Comparison of ENCODE assay signal across 1 cellular context in the genomic region with DNA sequence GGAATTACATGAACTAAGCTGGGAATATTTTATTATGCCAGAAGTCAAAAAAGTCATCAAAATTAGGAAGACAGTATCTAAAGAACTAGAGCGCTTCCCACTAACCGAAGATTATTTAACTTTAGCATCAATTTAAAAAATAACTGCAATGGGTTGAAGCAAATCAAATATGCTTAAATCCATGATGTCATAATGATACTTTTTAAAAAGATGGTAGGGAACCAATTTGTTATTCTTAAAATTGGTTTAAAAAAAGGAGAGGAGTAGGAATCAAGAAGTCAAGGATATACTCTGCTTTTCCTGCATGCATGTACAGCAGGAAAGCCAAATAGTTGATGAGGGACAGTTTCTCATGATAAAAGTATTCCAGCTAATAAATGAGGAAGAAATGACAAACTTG.
TF ChIP-seq lines count a peak whose summit lies in the region.

No MANE protein-coding gene starts in this region.

TF ChIP-seq in GM23338, 12 proteins besides CTCF, POLR2A, EP300 and RAD21 (continued from another document):
- TF ChIP-seq, protein P1, sequence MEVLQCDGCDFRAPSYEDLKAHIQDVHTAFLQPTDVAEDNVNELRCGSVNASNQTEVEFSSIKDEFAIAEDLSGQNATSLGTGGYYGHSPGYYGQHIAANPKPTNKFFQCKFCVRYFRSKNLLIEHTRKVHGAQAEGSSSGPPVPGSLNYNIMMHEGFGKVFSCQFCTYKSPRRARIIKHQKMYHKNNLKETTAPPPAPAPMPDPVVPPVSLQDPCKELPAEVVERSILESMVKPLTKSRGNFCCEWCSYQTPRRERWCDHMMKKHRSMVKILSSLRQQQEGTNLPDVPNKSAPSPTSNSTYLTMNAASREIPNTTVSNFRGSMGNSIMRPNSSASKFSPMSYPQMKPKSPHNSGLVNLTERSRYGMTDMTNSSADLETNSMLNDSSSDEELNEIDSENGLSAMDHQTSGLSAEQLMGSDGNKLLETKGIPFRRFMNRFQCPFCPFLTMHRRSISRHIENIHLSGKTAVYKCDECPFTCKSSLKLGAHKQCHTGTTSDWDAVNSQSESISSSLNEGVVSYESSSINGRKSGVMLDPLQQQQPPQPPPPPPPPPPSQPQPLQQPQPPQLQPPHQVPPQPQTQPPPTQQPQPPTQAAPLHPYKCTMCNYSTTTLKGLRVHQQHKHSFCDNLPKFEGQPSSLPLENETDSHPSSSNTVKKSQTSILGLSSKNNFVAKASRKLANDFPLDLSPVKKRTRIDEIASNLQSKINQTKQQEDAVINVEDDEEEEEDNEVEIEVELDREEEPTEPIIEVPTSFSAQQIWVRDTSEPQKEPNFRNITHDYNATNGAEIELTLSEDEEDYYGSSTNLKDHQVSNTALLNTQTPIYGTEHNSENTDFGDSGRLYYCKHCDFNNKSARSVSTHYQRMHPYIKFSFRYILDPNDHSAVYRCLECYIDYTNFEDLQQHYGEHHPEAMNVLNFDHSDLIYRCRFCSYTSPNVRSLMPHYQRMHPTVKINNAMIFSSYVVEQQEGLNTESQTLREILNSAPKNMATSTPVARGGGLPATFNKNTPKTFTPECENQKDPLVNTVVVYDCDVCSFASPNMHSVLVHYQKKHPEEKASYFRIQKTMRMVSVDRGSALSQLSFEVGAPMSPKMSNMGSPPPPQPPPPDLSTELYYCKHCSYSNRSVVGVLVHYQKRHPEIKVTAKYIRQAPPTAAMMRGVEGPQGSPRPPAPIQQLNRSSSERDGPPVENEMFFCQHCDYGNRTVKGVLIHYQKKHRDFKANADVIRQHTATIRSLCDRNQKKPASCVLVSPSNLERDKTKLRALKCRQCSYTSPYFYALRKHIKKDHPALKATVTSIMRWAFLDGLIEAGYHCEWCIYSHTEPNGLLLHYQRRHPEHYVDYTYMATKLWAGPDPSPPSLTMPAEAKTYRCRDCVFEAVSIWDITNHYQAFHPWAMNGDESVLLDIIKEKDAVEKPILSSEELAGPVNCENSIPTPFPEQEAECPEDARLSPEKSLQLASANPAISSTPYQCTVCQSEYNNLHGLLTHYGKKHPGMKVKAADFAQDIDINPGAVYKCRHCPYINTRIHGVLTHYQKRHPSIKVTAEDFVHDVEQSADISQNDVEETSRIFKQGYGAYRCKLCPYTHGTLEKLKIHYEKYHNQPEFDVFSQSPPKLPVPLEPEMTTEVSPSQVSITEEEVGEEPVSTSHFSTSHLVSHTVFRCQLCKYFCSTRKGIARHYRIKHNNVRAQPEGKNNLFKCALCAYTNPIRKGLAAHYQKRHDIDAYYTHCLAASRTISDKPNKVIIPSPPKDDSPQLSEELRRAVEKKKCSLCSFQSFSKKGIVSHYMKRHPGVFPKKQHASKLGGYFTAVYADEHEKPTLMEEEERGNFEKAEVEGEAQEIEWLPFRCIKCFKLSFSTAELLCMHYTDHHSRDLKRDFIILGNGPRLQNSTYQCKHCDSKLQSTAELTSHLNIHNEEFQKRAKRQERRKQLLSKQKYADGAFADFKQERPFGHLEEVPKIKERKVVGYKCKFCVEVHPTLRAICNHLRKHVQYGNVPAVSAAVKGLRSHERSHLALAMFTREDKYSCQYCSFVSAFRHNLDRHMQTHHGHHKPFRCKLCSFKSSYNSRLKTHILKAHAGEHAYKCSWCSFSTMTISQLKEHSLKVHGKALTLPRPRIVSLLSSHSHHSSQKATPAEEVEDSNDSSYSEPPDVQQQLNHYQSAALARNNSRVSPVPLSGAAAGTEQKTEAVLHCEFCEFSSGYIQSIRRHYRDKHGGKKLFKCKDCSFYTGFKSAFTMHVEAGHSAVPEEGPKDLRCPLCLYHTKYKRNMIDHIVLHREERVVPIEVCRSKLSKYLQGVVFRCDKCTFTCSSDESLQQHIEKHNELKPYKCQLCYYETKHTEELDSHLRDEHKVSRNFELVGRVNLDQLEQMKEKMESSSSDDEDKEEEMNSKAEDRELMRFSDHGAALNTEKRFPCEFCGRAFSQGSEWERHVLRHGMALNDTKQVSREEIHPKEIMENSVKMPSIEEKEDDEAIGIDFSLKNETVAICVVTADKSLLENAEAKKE (CRISPR knock-in tag; IDR thresholded peaks at IDR 0.05) = no peak
- TF ChIP-seq, protein P2, sequence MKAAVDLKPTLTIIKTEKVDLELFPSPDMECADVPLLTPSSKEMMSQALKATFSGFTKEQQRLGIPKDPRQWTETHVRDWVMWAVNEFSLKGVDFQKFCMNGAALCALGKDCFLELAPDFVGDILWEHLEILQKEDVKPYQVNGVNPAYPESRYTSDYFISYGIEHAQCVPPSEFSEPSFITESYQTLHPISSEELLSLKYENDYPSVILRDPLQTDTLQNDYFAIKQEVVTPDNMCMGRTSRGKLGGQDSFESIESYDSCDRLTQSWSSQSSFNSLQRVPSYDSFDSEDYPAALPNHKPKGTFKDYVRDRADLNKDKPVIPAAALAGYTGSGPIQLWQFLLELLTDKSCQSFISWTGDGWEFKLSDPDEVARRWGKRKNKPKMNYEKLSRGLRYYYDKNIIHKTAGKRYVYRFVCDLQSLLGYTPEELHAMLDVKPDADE (IDR thresholded peaks at IDR 0.05) = no peak
- no peak for TF ChIP-seq POLR2AphosphoS5 (IDR thresholded peaks at IDR 0.05; ENCODE audit: low read depth)
- TF ChIP-seq ZNF114 (CRISPR knock-in tag; IDR thresholded peaks at IDR 0.05) = no peak
- TF ChIP-seq JUNB (IDR thresholded peaks at IDR 0.05; ENCODE audit: unreplicated experiment) = no peak
- no peak for TF ChIP-seq CREB1 (CRISPR knock-in tag; IDR thresholded peaks at IDR 0.05; ENCODE audit: low read depth)
- no peak for TF ChIP-seq ZNF331 (CRISPR knock-in tag; IDR thresholded peaks at IDR 0.05; ENCODE audit: low read depth)
